32 cellular contexts compared by ENCODE assay signal in genomic region chr10:111698711-111699110, GRCh38.
"Had no signal": no experiment of that assay in that cellular context is flagged by ENCODE, and none has a peak within 500 bp of the region (broad histone marks: within the 10 kb centered on the region; RNA-seq: fewer than 3 reads in every experiment).

No MANE protein-coding gene starts in this region.

- ATAC-seq: activated CD8-positive, alpha-beta memory T cell treated with anti-CD3 and anti-CD28 coated beads, Interleukin-2, amount 10 ng/mL, durations not matched to agents 7 days and 5 days; activated CD8-positive, alpha-beta T cell treated with anti-CD3 and anti-CD28 coated beads, Interleukin-2, amount 10 ng/mL, durations not matched to agents 7 days and 5 days; activated naive CD4-positive, alpha-beta T cell treated with anti-CD3 and anti-CD28 coated beads, Interleukin-2, amount 50 U/mL, for 72 hours; T-helper 17 cell; WTC11 had no signal

- H3K27me3 Mint-ChIP-seq: activated CD8-positive, alpha-beta memory T cell treated with anti-CD3 and anti-CD28 coated beads, Interleukin-2, amount 10 ng/mL, durations not matched to agents 7 days and 5 days had no signal

- H3K36me3 ChIP-seq: MG63, Peyer's patch, SJCRH30 had no signal

- H3K4me3 ChIP-seq: MG63, Peyer's patch, SJCRH30 had no signal

- H3K27ac Mint-ChIP-seq: activated CD8-positive, alpha-beta memory T cell treated with anti-CD3 and anti-CD28 coated beads, Interleukin-2, amount 10 ng/mL, durations not matched to agents 7 days and 5 days; activated CD8-positive, alpha-beta T cell treated with anti-CD3 and anti-CD28 coated beads, Interleukin-2, amount 10 ng/mL, durations not matched to agents 7 days and 5 days; activated naive CD4-positive, alpha-beta T cell treated with anti-CD3 and anti-CD28 coated beads, Interleukin-2, amount 50 U/mL, for 72 hours; activated T-cell treated with anti-CD3 and anti-CD28 coated beads, Interleukin-2, amount 50 U/mL, for 24 hours; activated T-helper 1 cell treated with anti-CD3 and anti-CD28 coated beads, Interleukin-12 subunit alpha, Interleukin-12 subunit beta, Interleukin-2, Interleukin-4 antibody, amounts not matched to agents 30 ng/mL and 10 ng/mL and 1 ng/mL, durations not matched to agents 14 hours and 24 hours and 36 hours; T-helper 17 cell; WTC11 had no signal

- H3K4me1 ChIP-seq: Peyer's patch, SJCRH30 had no signal

- H3K9me3 ChIP-seq: MG63, Peyer's patch, SJCRH30 had no signal

- DNase-seq: activated CD4-positive, alpha-beta T cell treated with anti-CD3 and anti-CD28 coated beads for 48 hours; activated CD4-positive, alpha-beta T cell treated with anti-CD3 and anti-CD28 coated beads, Interleukin-2, amount 50 U/mL, for 4 hours; activated CD4-positive, CD25-positive, alpha-beta regulatory T cell treated with anti-CD3 and anti-CD28 coated beads, Interleukin-2, amount 50 U/mL, for 72 hours; activated CD8-positive, alpha-beta memory T cell treated with anti-CD3 and anti-CD28 coated beads, Interleukin-2, amount 10 ng/mL, durations not matched to agents 7 days and 5 days; activated CD8-positive, alpha-beta T cell treated with anti-CD3 and anti-CD28 coated beads, Interleukin-2, amount 10 ng/mL, durations not matched to agents 7 days and 5 days; activated effector memory CD4-positive, alpha-beta T cell treated with Interleukin-2 at 50 U/mL for 16 hours; activated naive CD4-positive, alpha-beta T cell; activated T-cell treated with anti-CD3 and anti-CD28 coated beads, Interleukin-2, amount 50 U/mL, for 24 hours; amygdala; cerebellar nuclear complex; MG63; MV-4-11; NCI-H1092 treated with DMSO at 0.1 percent for 48 hours; NCI-H1417 treated with DMSO at 0.1 percent for 48 hours; NCI-H1694; NCI-H2029; NCI-H2107; NCI-H2171 treated with DMSO at 0.1 percent for 48 hours; NCI-H226; NCI-H510A; NCI-H526 treated with DMSO at 0.1 percent for 48 hours; NCI-H82; Peyer's patch; Right ventricle myocardium superior; SJCRH30; T-helper 17 cell; T-helper 9 cell had no signal

- H3K4me1 Mint-ChIP-seq: activated CD8-positive, alpha-beta memory T cell treated with anti-CD3 and anti-CD28 coated beads, Interleukin-2, amount 10 ng/mL, durations not matched to agents 7 days and 5 days; T-helper 17 cell had no signal

- H3K9ac ChIP-seq: KMS-11 had no signal

- H3K4me3 Mint-ChIP-seq: activated CD8-positive, alpha-beta memory T cell treated with anti-CD3 and anti-CD28 coated beads, Interleukin-2, amount 10 ng/mL, durations not matched to agents 7 days and 5 days; activated CD8-positive, alpha-beta T cell treated with anti-CD3 and anti-CD28 coated beads, Interleukin-2, amount 10 ng/mL, durations not matched to agents 7 days and 5 days; activated T-cell treated with anti-CD3 and anti-CD28 coated beads, Interleukin-2, amount 50 U/mL, for 24 hours; activated T-helper 1 cell treated with anti-CD3 and anti-CD28 coated beads, Interleukin-12 subunit alpha, Interleukin-12 subunit beta, Interleukin-2, Interleukin-4 antibody, amounts not matched to agents 30 ng/mL and 10 ng/mL and 1 ng/mL, durations not matched to agents 14 hours and 24 hours and 36 hours; T-helper 17 cell; WTC11 had no signal

- H3K36me3 Mint-ChIP-seq: activated CD8-positive, alpha-beta memory T cell treated with anti-CD3 and anti-CD28 coated beads, Interleukin-2, amount 10 ng/mL, durations not matched to agents 7 days and 5 days; activated naive CD4-positive, alpha-beta T cell treated with anti-CD3 and anti-CD28 coated beads, Interleukin-2, amount 50 U/mL, for 72 hours; WTC11 had no signal

- H3K4me2 ChIP-seq: KMS-11 had no signal

- H3K9me3 Mint-ChIP-seq: activated naive CD4-positive, alpha-beta T cell treated with anti-CD3 and anti-CD28 coated beads, Interleukin-2, amount 50 U/mL, for 72 hours; activated T-cell treated with anti-CD3 and anti-CD28 coated beads, Interleukin-2, amount 50 U/mL, for 24 hours; activated T-helper 1 cell treated with anti-CD3 and anti-CD28 coated beads, Interleukin-12 subunit alpha, Interleukin-12 subunit beta, Interleukin-2, Interleukin-4 antibody, amounts not matched to agents 30 ng/mL and 10 ng/mL and 1 ng/mL, durations not matched to agents 14 hours and 24 hours and 36 hours had no signal

- H3K27ac ChIP-seq: KMS-11, Peyer's patch, RWPE1, SJCRH30 had no signal

- H3K27me3 ChIP-seq: MG63, Peyer's patch, SJCRH30 had no signal
